Comparison of ENCODE assay signal across 2 cellular contexts in the genomic region with DNA sequence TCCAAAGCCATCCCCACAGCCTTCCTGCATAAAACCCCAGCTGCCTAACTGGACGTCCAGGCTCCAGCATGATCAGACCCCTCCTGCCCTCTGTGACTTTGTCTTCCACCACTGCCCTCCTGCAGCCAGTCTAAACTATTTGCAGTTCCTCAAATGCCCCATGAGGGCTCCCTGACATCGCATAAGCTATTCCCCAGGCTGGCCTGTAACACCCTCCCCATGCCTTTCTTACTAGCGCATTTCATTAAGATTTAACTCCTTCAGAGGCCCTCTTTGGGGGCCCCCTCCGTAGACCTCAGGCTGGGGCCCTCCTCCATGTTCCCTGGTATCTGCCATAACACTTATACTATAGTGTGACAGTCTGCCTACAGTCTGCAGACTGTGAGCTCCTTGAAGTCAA.
TF ChIP-seq lines count a peak whose summit lies in the region.

No MANE protein-coding gene starts in this region.

TF ChIP-seq in A549, 52 proteins besides CTCF, POLR2A, EP300 and RAD21:
- TF ChIP-seq, protein P1, sequence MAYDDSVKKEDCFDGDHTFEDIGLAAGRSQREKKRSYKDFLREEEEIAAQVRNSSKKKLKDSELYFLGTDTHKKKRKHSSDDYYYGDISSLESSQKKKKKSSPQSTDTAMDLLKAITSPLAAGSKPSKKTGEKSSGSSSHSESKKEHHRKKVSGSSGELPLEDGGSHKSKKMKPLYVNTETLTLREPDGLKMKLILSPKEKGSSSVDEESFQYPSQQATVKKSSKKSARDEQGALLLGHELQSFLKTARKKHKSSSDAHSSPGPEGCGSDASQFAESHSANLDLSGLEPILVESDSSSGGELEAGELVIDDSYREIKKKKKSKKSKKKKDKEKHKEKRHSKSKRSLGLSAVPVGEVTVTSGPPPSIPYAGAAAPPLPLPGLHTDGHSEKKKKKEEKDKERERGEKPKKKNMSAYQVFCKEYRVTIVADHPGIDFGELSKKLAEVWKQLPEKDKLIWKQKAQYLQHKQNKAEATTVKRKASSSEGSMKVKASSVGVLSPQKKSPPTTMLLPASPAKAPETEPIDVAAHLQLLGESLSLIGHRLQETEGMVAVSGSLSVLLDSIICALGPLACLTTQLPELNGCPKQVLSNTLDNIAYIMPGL (CRISPR knock-in tag; IDR thresholded peaks at IDR 0.05; ENCODE audit: borderline replicate concordance) = no peak
- TF ChIP-seq BHLHE40 (IDR thresholded peaks at IDR 0.05; ENCODE audit: low read depth, low read length) (no peak), HOXB13 (CRISPR knock-in tag; IDR thresholded peaks at IDR 0.05; ENCODE audit: low read depth) (no peak), HOXA7 (CRISPR knock-in tag; IDR thresholded peaks at IDR 0.05) (no peak), MAZ (IDR thresholded peaks at IDR 0.05; ENCODE audit: borderline replicate concordance, low read depth, low read length) (no peak), RNF2 (IDR thresholded peaks at IDR 0.05; ENCODE audit: borderline replicate concordance, low read depth) (no peak), JUNB (IDR thresholded peaks at IDR 0.05) (no peak), KDM5A (IDR thresholded peaks at IDR 0.05) (no peak), ZFP36 (IDR thresholded peaks at IDR 0.05; ENCODE audit: borderline replicate concordance, partially characterized antibody) (no peak), RCOR1 (IDR thresholded peaks at IDR 0.05; ENCODE audit: low read depth, low read length) (no peak), MYC (IDR thresholded peaks at IDR 0.05; ENCODE audit: borderline replicate concordance, low read length) (no peak)
- TF ChIP-seq, protein P2, sequence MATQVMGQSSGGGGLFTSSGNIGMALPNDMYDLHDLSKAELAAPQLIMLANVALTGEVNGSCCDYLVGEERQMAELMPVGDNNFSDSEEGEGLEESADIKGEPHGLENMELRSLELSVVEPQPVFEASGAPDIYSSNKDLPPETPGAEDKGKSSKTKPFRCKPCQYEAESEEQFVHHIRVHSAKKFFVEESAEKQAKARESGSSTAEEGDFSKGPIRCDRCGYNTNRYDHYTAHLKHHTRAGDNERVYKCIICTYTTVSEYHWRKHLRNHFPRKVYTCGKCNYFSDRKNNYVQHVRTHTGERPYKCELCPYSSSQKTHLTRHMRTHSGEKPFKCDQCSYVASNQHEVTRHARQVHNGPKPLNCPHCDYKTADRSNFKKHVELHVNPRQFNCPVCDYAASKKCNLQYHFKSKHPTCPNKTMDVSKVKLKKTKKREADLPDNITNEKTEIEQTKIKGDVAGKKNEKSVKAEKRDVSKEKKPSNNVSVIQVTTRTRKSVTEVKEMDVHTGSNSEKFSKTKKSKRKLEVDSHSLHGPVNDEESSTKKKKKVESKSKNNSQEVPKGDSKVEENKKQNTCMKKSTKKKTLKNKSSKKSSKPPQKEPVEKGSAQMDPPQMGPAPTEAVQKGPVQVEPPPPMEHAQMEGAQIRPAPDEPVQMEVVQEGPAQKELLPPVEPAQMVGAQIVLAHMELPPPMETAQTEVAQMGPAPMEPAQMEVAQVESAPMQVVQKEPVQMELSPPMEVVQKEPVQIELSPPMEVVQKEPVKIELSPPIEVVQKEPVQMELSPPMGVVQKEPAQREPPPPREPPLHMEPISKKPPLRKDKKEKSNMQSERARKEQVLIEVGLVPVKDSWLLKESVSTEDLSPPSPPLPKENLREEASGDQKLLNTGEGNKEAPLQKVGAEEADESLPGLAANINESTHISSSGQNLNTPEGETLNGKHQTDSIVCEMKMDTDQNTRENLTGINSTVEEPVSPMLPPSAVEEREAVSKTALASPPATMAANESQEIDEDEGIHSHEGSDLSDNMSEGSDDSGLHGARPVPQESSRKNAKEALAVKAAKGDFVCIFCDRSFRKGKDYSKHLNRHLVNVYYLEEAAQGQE (IDR thresholded peaks at IDR 0.05) = no peak

TF ChIP-seq in GM23338, 12 proteins besides CTCF, POLR2A, EP300 and RAD21 (continued from another document):
- TF ChIP-seq, protein P2 (IDR thresholded peaks at IDR 0.05; ENCODE audit: unreplicated experiment) = no peak
- no peak for TF ChIP-seq CREB1 (CRISPR knock-in tag; IDR thresholded peaks at IDR 0.05; ENCODE audit: low read depth)
- no peak for TF ChIP-seq EZH2 (IDR thresholded peaks at IDR 0.05; ENCODE audit: low read depth, unreplicated experiment)
- TF ChIP-seq, protein P3, sequence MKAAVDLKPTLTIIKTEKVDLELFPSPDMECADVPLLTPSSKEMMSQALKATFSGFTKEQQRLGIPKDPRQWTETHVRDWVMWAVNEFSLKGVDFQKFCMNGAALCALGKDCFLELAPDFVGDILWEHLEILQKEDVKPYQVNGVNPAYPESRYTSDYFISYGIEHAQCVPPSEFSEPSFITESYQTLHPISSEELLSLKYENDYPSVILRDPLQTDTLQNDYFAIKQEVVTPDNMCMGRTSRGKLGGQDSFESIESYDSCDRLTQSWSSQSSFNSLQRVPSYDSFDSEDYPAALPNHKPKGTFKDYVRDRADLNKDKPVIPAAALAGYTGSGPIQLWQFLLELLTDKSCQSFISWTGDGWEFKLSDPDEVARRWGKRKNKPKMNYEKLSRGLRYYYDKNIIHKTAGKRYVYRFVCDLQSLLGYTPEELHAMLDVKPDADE (IDR thresholded peaks at IDR 0.05) = no peak
- no peak for TF ChIP-seq POLR2AphosphoS5 (IDR thresholded peaks at IDR 0.05; ENCODE audit: low read depth)
- TF ChIP-seq EZH2phosphoT487 (IDR thresholded peaks at IDR 0.05; ENCODE audit: unreplicated experiment) = no peak
- TF ChIP-seq JUNB (IDR thresholded peaks at IDR 0.05; ENCODE audit: unreplicated experiment) = no peak
- TF ChIP-seq, protein P4, sequence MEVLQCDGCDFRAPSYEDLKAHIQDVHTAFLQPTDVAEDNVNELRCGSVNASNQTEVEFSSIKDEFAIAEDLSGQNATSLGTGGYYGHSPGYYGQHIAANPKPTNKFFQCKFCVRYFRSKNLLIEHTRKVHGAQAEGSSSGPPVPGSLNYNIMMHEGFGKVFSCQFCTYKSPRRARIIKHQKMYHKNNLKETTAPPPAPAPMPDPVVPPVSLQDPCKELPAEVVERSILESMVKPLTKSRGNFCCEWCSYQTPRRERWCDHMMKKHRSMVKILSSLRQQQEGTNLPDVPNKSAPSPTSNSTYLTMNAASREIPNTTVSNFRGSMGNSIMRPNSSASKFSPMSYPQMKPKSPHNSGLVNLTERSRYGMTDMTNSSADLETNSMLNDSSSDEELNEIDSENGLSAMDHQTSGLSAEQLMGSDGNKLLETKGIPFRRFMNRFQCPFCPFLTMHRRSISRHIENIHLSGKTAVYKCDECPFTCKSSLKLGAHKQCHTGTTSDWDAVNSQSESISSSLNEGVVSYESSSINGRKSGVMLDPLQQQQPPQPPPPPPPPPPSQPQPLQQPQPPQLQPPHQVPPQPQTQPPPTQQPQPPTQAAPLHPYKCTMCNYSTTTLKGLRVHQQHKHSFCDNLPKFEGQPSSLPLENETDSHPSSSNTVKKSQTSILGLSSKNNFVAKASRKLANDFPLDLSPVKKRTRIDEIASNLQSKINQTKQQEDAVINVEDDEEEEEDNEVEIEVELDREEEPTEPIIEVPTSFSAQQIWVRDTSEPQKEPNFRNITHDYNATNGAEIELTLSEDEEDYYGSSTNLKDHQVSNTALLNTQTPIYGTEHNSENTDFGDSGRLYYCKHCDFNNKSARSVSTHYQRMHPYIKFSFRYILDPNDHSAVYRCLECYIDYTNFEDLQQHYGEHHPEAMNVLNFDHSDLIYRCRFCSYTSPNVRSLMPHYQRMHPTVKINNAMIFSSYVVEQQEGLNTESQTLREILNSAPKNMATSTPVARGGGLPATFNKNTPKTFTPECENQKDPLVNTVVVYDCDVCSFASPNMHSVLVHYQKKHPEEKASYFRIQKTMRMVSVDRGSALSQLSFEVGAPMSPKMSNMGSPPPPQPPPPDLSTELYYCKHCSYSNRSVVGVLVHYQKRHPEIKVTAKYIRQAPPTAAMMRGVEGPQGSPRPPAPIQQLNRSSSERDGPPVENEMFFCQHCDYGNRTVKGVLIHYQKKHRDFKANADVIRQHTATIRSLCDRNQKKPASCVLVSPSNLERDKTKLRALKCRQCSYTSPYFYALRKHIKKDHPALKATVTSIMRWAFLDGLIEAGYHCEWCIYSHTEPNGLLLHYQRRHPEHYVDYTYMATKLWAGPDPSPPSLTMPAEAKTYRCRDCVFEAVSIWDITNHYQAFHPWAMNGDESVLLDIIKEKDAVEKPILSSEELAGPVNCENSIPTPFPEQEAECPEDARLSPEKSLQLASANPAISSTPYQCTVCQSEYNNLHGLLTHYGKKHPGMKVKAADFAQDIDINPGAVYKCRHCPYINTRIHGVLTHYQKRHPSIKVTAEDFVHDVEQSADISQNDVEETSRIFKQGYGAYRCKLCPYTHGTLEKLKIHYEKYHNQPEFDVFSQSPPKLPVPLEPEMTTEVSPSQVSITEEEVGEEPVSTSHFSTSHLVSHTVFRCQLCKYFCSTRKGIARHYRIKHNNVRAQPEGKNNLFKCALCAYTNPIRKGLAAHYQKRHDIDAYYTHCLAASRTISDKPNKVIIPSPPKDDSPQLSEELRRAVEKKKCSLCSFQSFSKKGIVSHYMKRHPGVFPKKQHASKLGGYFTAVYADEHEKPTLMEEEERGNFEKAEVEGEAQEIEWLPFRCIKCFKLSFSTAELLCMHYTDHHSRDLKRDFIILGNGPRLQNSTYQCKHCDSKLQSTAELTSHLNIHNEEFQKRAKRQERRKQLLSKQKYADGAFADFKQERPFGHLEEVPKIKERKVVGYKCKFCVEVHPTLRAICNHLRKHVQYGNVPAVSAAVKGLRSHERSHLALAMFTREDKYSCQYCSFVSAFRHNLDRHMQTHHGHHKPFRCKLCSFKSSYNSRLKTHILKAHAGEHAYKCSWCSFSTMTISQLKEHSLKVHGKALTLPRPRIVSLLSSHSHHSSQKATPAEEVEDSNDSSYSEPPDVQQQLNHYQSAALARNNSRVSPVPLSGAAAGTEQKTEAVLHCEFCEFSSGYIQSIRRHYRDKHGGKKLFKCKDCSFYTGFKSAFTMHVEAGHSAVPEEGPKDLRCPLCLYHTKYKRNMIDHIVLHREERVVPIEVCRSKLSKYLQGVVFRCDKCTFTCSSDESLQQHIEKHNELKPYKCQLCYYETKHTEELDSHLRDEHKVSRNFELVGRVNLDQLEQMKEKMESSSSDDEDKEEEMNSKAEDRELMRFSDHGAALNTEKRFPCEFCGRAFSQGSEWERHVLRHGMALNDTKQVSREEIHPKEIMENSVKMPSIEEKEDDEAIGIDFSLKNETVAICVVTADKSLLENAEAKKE (CRISPR knock-in tag; IDR thresholded peaks at IDR 0.05) = no peak
- no peak for TF ChIP-seq ZNF114 (CRISPR knock-in tag; IDR thresholded peaks at IDR 0.05)
- no peak for TF ChIP-seq NANOG (IDR thresholded peaks at IDR 0.05; ENCODE audit: borderline replicate concordance)
